In the genomic region with DNA sequence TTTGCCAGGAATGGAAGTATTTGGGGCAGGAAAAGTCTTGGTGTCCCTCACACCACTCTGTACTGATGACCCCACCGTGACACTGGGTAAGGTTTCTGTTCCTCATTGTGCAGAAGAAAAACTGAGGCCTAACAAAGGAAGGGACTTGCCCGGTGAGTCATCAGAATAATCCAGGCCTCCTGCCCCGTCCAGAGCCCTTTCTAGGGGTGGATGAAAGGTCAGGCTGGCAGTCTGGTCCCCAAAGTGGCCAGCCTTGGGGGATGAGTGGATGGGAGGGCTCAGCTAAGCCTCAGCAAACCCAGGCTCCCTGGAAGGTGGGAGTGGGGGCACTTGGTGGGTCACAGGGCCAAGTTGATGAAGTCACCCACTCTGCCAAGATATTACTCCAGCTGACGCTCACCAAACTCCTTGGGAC, we compare ENCODE assay signal across 8 cellular contexts. TPM values are rescaled to one million over a fixed set of nuclear protein-coding genes. Genes with fewer than 3 reads are reported as not detected.
DNase-seq lines count a peak whose midpoint lies in the region; ATAC-seq and TF ChIP-seq lines count a peak whose summit lies in the region.

No MANE protein-coding gene starts in this region.

- H3K36me3 Mint-ChIP-seq in T-helper 17 cell (ENCODE audit: low read depth) (no peaks in the 10 kb centered on the region), progenitor cell of endocrine pancreas (ENCODE audit: insufficient read depth) (no peaks in the 10 kb centered on the region)

- no peaks in the 10 kb centered on the region for H3K9me3 Mint-ChIP-seq in progenitor cell of endocrine pancreas (ENCODE audit: low read depth)

- H3K4me1 Mint-ChIP-seq in T-helper 17 cell (peaks cover 17% of the 10 kb centered on the region), progenitor cell of endocrine pancreas (ENCODE audit: low read depth) (peaks cover 6% of the 10 kb centered on the region)

- no peak overlapping the region for H3K4me3 ChIP-seq in lung

- no peaks in the 10 kb centered on the region for H3K27me3 ChIP-seq in lung (ENCODE audit: control insufficient read depth, insufficient read depth)

- peaks cover 0 to 3% of the 10 kb centered on the region in 2 donors for H3K36me3 ChIP-seq in lung (ENCODE audit: control insufficient read depth in 2 of 2, insufficient read depth in 2 of 2, low read length in 2 of 2)

- peak overlapping the region; percentile 63 for H3K27ac Mint-ChIP-seq in T-helper 17 cell
- no peak overlapping the region for H3K27ac Mint-ChIP-seq in progenitor cell of endocrine pancreas

- TF ChIP-seq CTCF in lung (IDR thresholded peaks at IDR 0.05; ENCODE audit: control extremely low read depth, extremely low read depth) (no peak), progenitor cell of endocrine pancreas (IDR thresholded peaks at IDR 0.05; ENCODE audit: unreplicated experiment) (no peak)

- 47 to 63% methylated on average over 4 of the region's 4 CpGs for WGBS in lung, 2 donors

- H3K4me1 ChIP-seq in lung (ENCODE audit: control insufficient read depth in 2 of 2, insufficient read depth in 2 of 2, low read length in 2 of 2) = peaks cover 0 to 9% of the 10 kb centered on the region in 2 donors

- no peak overlapping the region for H3K4me3 Mint-ChIP-seq in T-helper 17 cell
- H3K4me3 Mint-ChIP-seq in progenitor cell of endocrine pancreas (ENCODE audit: low read depth) = no peak overlapping the region

- peak overlapping the region in 1 of 2 donors; percentile 60 for H3K27ac ChIP-seq in lung (ENCODE audit: low read depth in 1 of 2, low read length in 1 of 2)

- H3K9me3 ChIP-seq in T-helper 17 cell (ENCODE audit: control insufficient read depth, low read length, poor library complexity, severe bottlenecking) = no peaks in the 10 kb centered on the region
- no peaks in the 10 kb centered on the region for H3K9me3 ChIP-seq in lung (ENCODE audit: control insufficient read depth in 2 of 2, insufficient read depth in 1 of 2, low read length in 1 of 2)

- DNase-seq in AG08396 (ENCODE audit: low spot score) (peak; percentile 45), T-helper 17 cell (no peak), lung (ENCODE audit: low spot score) (no peak), progenitor cell of endocrine pancreas (ENCODE audit: low spot score, unreplicated experiment) (no peak), NCI-H1417 treated with DMSO at 0.1 percent for 48 hours (lab: John Stamatoyannopoulos, UW) (no peak), inferior parietal cortex (ENCODE audit: extremely low spot score) (no peak)

- no peaks in the 10 kb centered on the region for H3K27me3 Mint-ChIP-seq in T-helper 17 cell
- H3K27me3 Mint-ChIP-seq in progenitor cell of endocrine pancreas = peaks cover 10% of the 10 kb centered on the region

- ATAC-seq in GM19035 (IDR thresholded peaks at IDR 0.05; ENCODE audit: unreplicated experiment) = peak; percentile 86
- ATAC-seq in HG03097 (IDR thresholded peaks at IDR 0.05; ENCODE audit: low FRiP score, unreplicated experiment) = peak; percentile 79
- peak; percentile 33 for ATAC-seq in T-helper 17 cell
- peak; percentile 64 for ATAC-seq in lung (ENCODE audit: insufficient read depth, low FRiP score)

RNA-seq across cellular contexts. Expression of gene DNAH1, which starts 2.3 kb away (rescaled TPM):
- total RNA-seq in T-helper 17 cell (10 to 100 TPM; 50.3 to 58.5 TPM), lung (10 to 100 TPM; 14.5 to 21.5 TPM), progenitor cell of endocrine pancreas (11.6 and 14.0 TPM in 2 replicates)
- polyA plus RNA-seq in lung = 1 to 10 TPM; 6.1 to 8.3 TPM

RNA-seq across cellular contexts. Expression of gene GLYCTK, which starts 26.2 kb away (rescaled TPM):
- total RNA-seq in T-helper 17 cell (10 to 100 TPM; 30.6 to 42.2 TPM), lung (10 to 100 TPM in 1 of 2 donors, 1 to 10 TPM in 1; 8.7 to 22.3 TPM), progenitor cell of endocrine pancreas (52.5 and 53.6 TPM in 2 replicates)
- 10 to 100 TPM; 12.4 to 14.0 TPM for polyA plus RNA-seq in lung

RNA-seq across cellular contexts. Expression of gene WDR82, which starts 35.3 kb away (rescaled TPM):
- total RNA-seq in T-helper 17 cell (100 to 1,000 TPM; 109 to 114 TPM), lung (10 to 100 TPM; 61.0 to 72.8 TPM), progenitor cell of endocrine pancreas (89.3 and 93.1 TPM in 2 replicates)
- 10 to 100 TPM; 19.4 to 41.2 TPM for polyA plus RNA-seq in lung

Comparison
In these comparisons a context has a peak if more than half of its experiments do, and no peak if none do; other contexts are left out.
1. ATAC-seq: peak in every context shown above with its lines; median percentile 86 in GM19035; 79 in HG03097; 64 in lung; 33 in T-helper 17 cell.